In genomic region chr3:181712505-181713299, GRCh38 we compare ENCODE assay signal across 8 cellular contexts. TPM values are rescaled to one million over a fixed set of nuclear protein-coding genes. Genes with fewer than 3 reads are reported as not detected.
DNase-seq lines count a peak whose midpoint lies in the region; ATAC-seq and TF ChIP-seq lines count a peak whose summit lies in the region.

No MANE protein-coding gene starts in this region.

- H3K9me3 ChIP-seq in BE2C = no peaks in the 10 kb centered on the region

- peak overlapping the region in 9 of 10 donors; percentile 28 to 70 (median 58) for H3K4me3 Mint-ChIP-seq in naive thymus-derived CD8-positive, alpha-beta T cell

- peaks cover 22% of the 10 kb centered on the region for H3K27me3 ChIP-seq in BE2C

- DNase-seq in BE2C (no peak), NCI-H2107 treated with DMSO at 0.1 percent for 48 hours (lab: John Stamatoyannopoulos, UW; ENCODE audit: unreplicated experiment) (peak; percentile 75), caudate nucleus (lab: John Stamatoyannopoulos, UW) (peak in 16 of 61 donors; percentile 25 to 65 (median 50)), NOMO-1 (lab: John Stamatoyannopoulos, UW; ENCODE audit: unreplicated experiment in 2 of 2) (no peak)
- no peak for DNase-seq in naive thymus-derived CD8-positive, alpha-beta T cell

- no peak for TF ChIP-seq CTCF in BE2C (IDR thresholded peaks at IDR 0.05; ENCODE audit: low read depth, low read length)

- H3K36me3 Mint-ChIP-seq in naive thymus-derived CD8-positive, alpha-beta T cell = peaks cover 5 to 22% (median 12%) of the 10 kb centered on the region in 3 donors

- POLR2A ChIA-PET in naive thymus-derived CD8-positive, alpha-beta T cell (lab: Charles Lee) = no interaction called here

- H3K27me3 Mint-ChIP-seq in naive thymus-derived CD8-positive, alpha-beta T cell = peaks cover 14 to 64% (median 46%) of the 10 kb centered on the region in 5 donors

- peak overlapping the region; percentile 94 for H3K27ac ChIP-seq in caudate nucleus (ENCODE audit: low read depth, low read length)

- H3K4me1 ChIP-seq in BE2C = no peaks in the 10 kb centered on the region; the same call in 1 of the 2 replicates

- peak overlapping the region in 1 of 10 donors; percentile 75 for H3K27ac Mint-ChIP-seq in naive thymus-derived CD8-positive, alpha-beta T cell

- H3K4me3 ChIP-seq in BE2C (ENCODE audit: low read depth, low read length) = peak overlapping the region; percentile 66

- H3K9me3 Mint-ChIP-seq in naive thymus-derived CD8-positive, alpha-beta T cell = peaks cover 0 to 47% (median 23%) of the 10 kb centered on the region in 9 donors

- no peaks in the 10 kb centered on the region for H3K36me3 ChIP-seq in BE2C

- peaks cover 5 to 15% (median 8%) of the 10 kb centered on the region in 4 donors for H3K4me1 Mint-ChIP-seq in naive thymus-derived CD8-positive, alpha-beta T cell

- peak in 1 of 2 donors; percentile 34 for ATAC-seq in naive thymus-derived CD8-positive, alpha-beta T cell
- ATAC-seq in GM19395 (IDR thresholded peaks at IDR 0.05; ENCODE audit: unreplicated experiment) (no peak), HG02759 (IDR thresholded peaks at IDR 0.05; ENCODE audit: unreplicated experiment) (no peak), GM19035 (IDR thresholded peaks at IDR 0.05; ENCODE audit: unreplicated experiment) (no peak)

RNA-seq across cellular contexts. Expression of gene SOX2, which starts 1.0 kb away (rescaled TPM):
- polyA plus RNA-seq in BE2C (2012; ENCODE audit: insufficient read depth, insufficient read length, low read depth) = 0.34 TPM
- total RNA-seq in naive thymus-derived CD8-positive, alpha-beta T cell = not detected
- not detected for polyA plus RNA-seq in naive thymus-derived CD8-positive, alpha-beta T cell
